20 cellular contexts compared by ENCODE assay signal in genomic region chr6:79005024-79005423, GRCh38.
DNase-seq lines count a peak whose midpoint lies in the region; ATAC-seq and TF ChIP-seq lines count a peak whose summit lies in the region.
"Had no signal": no experiment of that assay in that cellular context is flagged by ENCODE, and none has a peak within 500 bp of the region (broad histone marks: within the 10 kb centered on the region; RNA-seq: fewer than 3 reads in every experiment).

No MANE protein-coding gene starts in this region.

- intact Hi-C loops in vagina (cut with DNase I), result no loop called here

- no peak for TF ChIP-seq POLR2A in vagina (IDR thresholded peaks at IDR 0.05)

- peaks cover 61% of the 10 kb centered on the region for H3K36me3 Mint-ChIP-seq in nephron progenitor cell (ENCODE audit: low read depth)

- no peaks in the 10 kb centered on the region for H4K20me1 ChIP-seq in hepatocyte (ENCODE audit: insufficient read depth, poor library complexity, severe bottlenecking)

- H3K4me1 ChIP-seq in hepatocyte (ENCODE audit: insufficient read depth), result no peaks in the 10 kb centered on the region
- peaks cover 10% of the 10 kb centered on the region for H3K4me1 ChIP-seq in vagina
- H3K4me1 ChIP-seq: SJCRH30 had no signal

- no peaks in the 10 kb centered on the region for H3K9me2 ChIP-seq in hepatocyte (replicated peaks; ENCODE audit: insufficient read depth)

- no peak overlapping the region for H2AFZ ChIP-seq in hepatocyte
- H2AFZ ChIP-seq: PC-9 had no signal

- H3K36me3 ChIP-seq in hepatocyte (replicated peaks; ENCODE audit: insufficient read depth, low read depth) (no peaks in the 10 kb centered on the region), vagina (peaks cover 0 to 23% of the 10 kb centered on the region in 2 donors)

- H3K4me3 Mint-ChIP-seq in nephron progenitor cell, result no peak overlapping the region
- H3K4me3 Mint-ChIP-seq: CD14-positive monocyte had no signal

- TF ChIP-seq CTCF in choroid plexus epithelial cell (conservative IDR thresholded peaks at IDR 0.05; ENCODE audit: low read depth, low read length), result no peak
- no peak for TF ChIP-seq CTCF in nephron progenitor cell (IDR thresholded peaks at IDR 0.05)
- TF ChIP-seq CTCF in hepatocyte (IDR thresholded peaks at IDR 0.05; ENCODE audit: poor library complexity), result no peak
- TF ChIP-seq CTCF in vagina (IDR thresholded peaks at IDR 0.05), result no peak

- no peaks in the 10 kb centered on the region for H3K9me3 Mint-ChIP-seq in nephron progenitor cell
- H3K9me3 Mint-ChIP-seq: CD14-positive monocyte had no signal

- H3K4me2 ChIP-seq in hepatocyte, result no peak overlapping the region
- H3K4me2 ChIP-seq: PC-9 had no signal

- H3K4me3 ChIP-seq in choroid plexus epithelial cell (ENCODE audit: low read depth, low read length) (no peak overlapping the region), hepatocyte (no peak overlapping the region), vagina (no peak overlapping the region)
- H3K4me3 ChIP-seq: PC-9, SJCRH30 had no signal

- H3K27me3 ChIP-seq in hepatocyte, result no peaks in the 10 kb centered on the region
- no peaks in the 10 kb centered on the region for H3K27me3 ChIP-seq in vagina
- H3K27me3 ChIP-seq: SJCRH30 had no signal

- H3K79me2 ChIP-seq in hepatocyte, result peaks cover 3% of the 10 kb centered on the region

- 67% methylated on average over 1 of the region's 1 CpG for WGBS in hepatocyte (ENCODE audit: low lambda C conversion rate, missing lambda C conversion rate)

- no peaks in the 10 kb centered on the region for H3K27me3 Mint-ChIP-seq in nephron progenitor cell (ENCODE audit: low read depth, poor library complexity)

- no peaks in the 10 kb centered on the region for H3K4me1 Mint-ChIP-seq in nephron progenitor cell
- H3K4me1 Mint-ChIP-seq: CD14-positive monocyte had no signal

- H3K27ac ChIP-seq in hepatocyte (no peak overlapping the region), vagina (no peak overlapping the region)
- H3K27ac ChIP-seq: PC-9, SJCRH30 had no signal

- peak overlapping the region; percentile 44 for H3K27ac Mint-ChIP-seq in nephron progenitor cell

- DNase-seq in HCEC 1CT, result peak; percentile 7
- DNase-seq in choroid plexus epithelial cell (ENCODE audit: low read depth), result peak; percentile 13
- DNase-seq in nephron progenitor cell, result no peak
- no peak for DNase-seq in hepatocyte (ENCODE audit: low spot score)
- no peak for DNase-seq in vagina (ENCODE audit: extremely low spot score in 2 of 2)
- no peak for DNase-seq in NCI-H128 (lab: John Stamatoyannopoulos, UW; ENCODE audit: unreplicated experiment)
- no peak for DNase-seq in NAMALWA (ENCODE audit: low spot score)
- DNase-seq: ACHN, AML-193, DMS 273 treated with DMSO at 0.1 percent for 48 hours, GOT3, MV-4-11, NCI-H1436, NCI-H2029, NCI-H2171 treated with DMSO at 0.1 percent for 48 hours, NCI-H774, PC-9, SJCRH30 had no signal

- no peaks in the 10 kb centered on the region for H3K9me3 ChIP-seq in hepatocyte (ENCODE audit: low read depth)
- H3K9me3 ChIP-seq in vagina, result no peaks in the 10 kb centered on the region
- H3K9me3 ChIP-seq: SJCRH30 had no signal

- peak; percentile 35 for ATAC-seq in SK-N-SH treated with all-trans-retinoic acid at 6 μM for 48 hours

TF ChIP-seq in SK-N-SH treated with all-trans-retinoic acid at 6 μM for 48 hours, 23 proteins besides CTCF, POLR2A, EP300 and RAD21:
- no peak for TF ChIP-seq ZFP3 (CRISPR knock-in tag; IDR thresholded peaks at IDR 0.05)
- TF ChIP-seq ZNF70 (CRISPR knock-in tag; IDR thresholded peaks at IDR 0.05), result no peak

Comparison
In these comparisons a context has a peak if more than half of its experiments do, and no peak if none do; other contexts are left out.
1. DNase-seq: peak in HCEC 1CT (single experiment) and choroid plexus epithelial cell (single experiment); none in nephron progenitor cell (single experiment), hepatocyte (single experiment), vagina (0 of 2), NCI-H128 (single experiment) and NAMALWA (single experiment).